Comparison of ENCODE assay signal across 8 cellular contexts in genomic region chr10:32054087-32054486, GRCh38. TPM values are rescaled to one million over a fixed set of nuclear protein-coding genes. Genes with fewer than 3 reads are reported as not detected.
A peak's percentile ranks its signal among the peaks of the same experiment; 100 is the strongest.
DNase-seq lines count a peak whose midpoint lies in the region; ATAC-seq and TF ChIP-seq lines count a peak whose summit lies in the region.

No MANE protein-coding gene starts in this region.

- intact Hi-C loops in colonic mucosa (cut with DNase I) = loop anchor here (10.0 kb wide), 1 partner anchor 141 kb away; no protein-coding TSS in a partner anchor

- DNase-seq in NCI-H345 (lab: John Stamatoyannopoulos, UW) (peak; percentile 1), NCI-H345 treated with DMSO at 0.1 percent for 48 hours (lab: John Stamatoyannopoulos, UW; ENCODE audit: unreplicated experiment) (no peak), NCI-H226 (peak; percentile 4), colonic mucosa (peak; percentile 42), NCI-H2171 (lab: John Stamatoyannopoulos, UW) (no peak)

- H3K9me3 ChIP-seq in colonic mucosa = no peaks in the 10 kb centered on the region
- no peaks in the 10 kb centered on the region for H3K9me3 ChIP-seq in mononuclear cell (ENCODE audit: low read depth, low read length)

- H3K4me3 ChIP-seq in colonic mucosa = peak overlapping the region; percentile 91
- peak overlapping the region; percentile 88 for H3K4me3 ChIP-seq in mononuclear cell (ENCODE audit: low read length)

- H3K4me1 ChIP-seq in colonic mucosa = no peaks in the 10 kb centered on the region
- H3K4me1 ChIP-seq in mononuclear cell (ENCODE audit: insufficient read depth, low read length) = peaks cover 42% of the 10 kb centered on the region

- peak overlapping the region in 1 of 2 donors; percentile 91 for H3K9ac ChIP-seq in colonic mucosa (ENCODE audit: low read depth in 2 of 2, low read length in 2 of 2)

- no peak for TF ChIP-seq CTCF in colonic mucosa (IDR thresholded peaks at IDR 0.05)

- H3K27ac ChIP-seq in colonic mucosa = peak overlapping the region; percentile 99

- H3K27me3 ChIP-seq in colonic mucosa (no peaks in the 10 kb centered on the region), mononuclear cell (ENCODE audit: insufficient read depth, low read length) (no peaks in the 10 kb centered on the region)

- ATAC-seq in GM21515 (IDR thresholded peaks at IDR 0.05; ENCODE audit: unreplicated experiment) (no peak), HG03432 (IDR thresholded peaks at IDR 0.05; ENCODE audit: unreplicated experiment) (no peak)

- H3K36me3 ChIP-seq in colonic mucosa = no peaks in the 10 kb centered on the region

RNA-seq across cellular contexts. Expression of gene KIF5B, which starts 2.1 kb away (rescaled TPM):
- total RNA-seq in colonic mucosa = 100 to 1,000 TPM; 119 to 153 TPM
- total RNA-seq in mononuclear cell = 92.1 TPM

Comparison
In these comparisons a context has a peak if more than half of its experiments do, and no peak if none do; other contexts are left out.
1. DNase-seq: peak in NCI-H345 (single experiment), NCI-H226 (single experiment) and colonic mucosa (single experiment); none in NCI-H345 treated with DMSO at 0.1 percent for 48 hours (single experiment) and NCI-H2171 (single experiment).